1 cellular context compared by ENCODE assay signal in genomic region chrX:138990425-138990824, GRCh38.
A peak's percentile ranks its signal among the peaks of the same experiment; 100 is the strongest.
TF ChIP-seq lines count a peak whose summit lies in the region.
"Not testable (repeated sequence)": the region's sequence is repeated elsewhere in the genome, so short reads cannot be mapped to it uniquely, and the experiment has no call there.

No MANE protein-coding gene starts in this region.

TF ChIP-seq in K562, 482 proteins besides CTCF, POLR2A, EP300 and RAD21 (continued from another document):
- TF ChIP-seq JUND (IDR thresholded peaks at IDR 0.05; ENCODE audit: borderline replicate concordance, low read depth, low read length) (peak; percentile 21; the same call in 1 of the 2 replicates), ZNF592 (IDR thresholded peaks at IDR 0.05) (0 out of 2 replicates have a peak, but pooled peaks have one; percentile 43), BHLHE40 (IDR thresholded peaks at IDR 0.05; ENCODE audit: low read length) (peak; percentile 71), NFRKB (IDR thresholded peaks at IDR 0.05; ENCODE audit: low read depth) (peak; percentile 64; the same call in 1 of the 2 replicates), RBM25 (IDR thresholded peaks at IDR 0.05; ENCODE audit: low read depth, low read length, severe bottlenecking) (peak; percentile 50), MXD1 (CRISPR knock-in tag; IDR thresholded peaks at IDR 0.05; ENCODE audit: borderline replicate concordance, poor library complexity, severe bottlenecking) (peak; percentile 27), POLR2AphosphoS5 (IDR thresholded peaks at IDR 0.05; ENCODE audit: control insufficient read depth, insufficient read depth, low read depth, low read length) (peak; percentile 62; the same call in 1 of the 2 replicates), FOSL1 (tag; conservative IDR thresholded peaks at IDR 0.05) (0 out of 2 replicates have a peak, but pooled peaks have one; percentile 17), YY1 (IDR thresholded peaks at IDR 0.05; ENCODE audit: borderline replicate concordance in 1 of 3, control insufficient read depth in 1 of 3, extremely low read depth in 1 of 3, insufficient read depth in 3 of 3, insufficient read length in 1 of 3, insufficient replicate concordance in 2 of 3, low read depth in 1 of 3, low read length in 2 of 3) (peak in 1 of 3 experiments; percentile 54), MYC (IDR thresholded peaks at IDR 0.05; ENCODE audit: low read depth, low read length) (peak; percentile 87), MGA (IDR thresholded peaks at IDR 0.05) (peak; percentile 36; the same call in 1 of the 2 replicates), TAF1 (IDR thresholded peaks at IDR 0.05; ENCODE audit: control insufficient read depth, extremely low read depth, insufficient read depth, low read length, severe bottlenecking) (peak; percentile 48)
- not testable (repeated sequence) for TF ChIP-seq JUND (tag; IDR thresholded peaks at IDR 0.05; ENCODE audit: borderline replicate concordance, low read depth, low read length); MYC (CRISPR knock-in tag; IDR thresholded peaks at IDR 0.05; ENCODE audit: borderline replicate concordance, low read depth)
TF ChIP-seq in K562: peak in this region for 28; not testable (repeated sequence) for 454.
